Comparison of ENCODE assay signal across 18 cellular contexts in the genomic region with DNA sequence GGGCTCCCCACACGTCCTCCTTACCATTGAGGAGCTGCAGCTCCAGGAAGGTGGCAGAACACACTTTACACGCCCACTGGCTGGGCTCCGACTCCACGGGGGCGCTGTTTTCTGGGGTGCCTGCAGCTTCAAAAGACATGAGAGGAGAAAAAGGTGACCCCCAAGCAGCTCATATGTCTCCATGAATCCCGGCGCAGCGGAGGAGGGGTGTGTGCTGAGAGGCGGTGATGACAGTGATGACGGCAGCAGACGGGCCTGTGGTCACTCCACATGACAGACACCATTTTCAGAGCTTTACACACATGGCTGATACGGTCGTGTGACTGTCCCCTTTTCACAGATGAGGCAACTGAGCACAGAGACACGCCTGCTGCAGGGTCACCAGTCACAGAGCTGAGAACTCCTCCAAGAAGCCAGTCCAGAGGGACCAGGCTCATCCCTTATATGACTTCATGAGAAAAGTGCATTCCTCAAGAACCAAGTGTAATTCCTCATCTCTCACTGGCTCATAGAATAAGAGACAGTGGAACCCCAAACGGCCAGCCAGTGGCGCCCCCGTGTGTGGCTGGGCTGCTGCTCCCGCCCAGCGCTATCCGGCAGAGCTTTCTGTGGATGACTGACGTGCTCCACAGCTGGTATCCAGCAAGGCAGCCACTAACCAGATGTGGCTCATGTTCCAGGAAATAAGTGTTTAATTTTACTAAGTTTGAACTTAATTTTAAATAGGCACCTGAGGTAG. TPM values are rescaled to one million over a fixed set of nuclear protein-coding genes. Genes with fewer than 3 reads are reported as not detected.
DNase-seq lines count a peak whose midpoint lies in the region; ATAC-seq and TF ChIP-seq lines count a peak whose summit lies in the region.
"Had no signal": no experiment of that assay in that cellular context is flagged by ENCODE, and none has a peak within 500 bp of the region (broad histone marks: within the 10 kb centered on the region; RNA-seq: fewer than 3 reads in every experiment).

No MANE protein-coding gene starts in this region.

- H3K4me1 Mint-ChIP-seq in Caco-2 (ENCODE audit: low read depth, unreplicated experiment): peaks cover 6% of the 10 kb centered on the region

- no peak overlapping the region for H3K27ac Mint-ChIP-seq in Caco-2 (ENCODE audit: unreplicated experiment)

- DNase-seq in AG09309 (ENCODE audit: low read depth) (no peak), astrocyte of the spinal cord (ENCODE audit: low read depth, low spot score) (peak; percentile 6), medulla oblongata (ENCODE audit: extremely low spot score) (peak; percentile 12), Caco-2 (no peak)
- DNase-seq in stimulated activated CD4-positive, alpha-beta T cell treated with anti-CD3 and anti-CD28 coated beads, Interleukin-4, amount 100 ng/mL, for 24 hours: no peak
- DNase-seq: activated CD4-positive, alpha-beta T cell treated with anti-CD3 and anti-CD28 coated beads, Interleukin-2, amount 50 U/mL, for 4 hours; NCI-H1417 treated with DMSO at 0.1 percent for 48 hours; NCI-H510A treated with DMSO at 0.1 percent for 48 hours; stimulated activated CD4-positive, alpha-beta T cell treated with anti-CD3 and anti-CD28 coated beads, Interleukin-1b, Interleukin-23, amount 100 ng/mL, for 48 hours; T-helper 9 cell had no signal

- ATAC-seq in HG03108 (IDR thresholded peaks at IDR 0.05; ENCODE audit: unreplicated experiment) (no peak), HG03378 (IDR thresholded peaks at IDR 0.05; ENCODE audit: unreplicated experiment) (no peak)
- ATAC-seq: mucosa of descending colon, Right ventricle myocardium inferior had no signal

- intact Hi-C loops in Caco-2 (cut with micrococcal nuclease; ENCODE audit: unreplicated experiment): no loop called here

- H3K36me3 ChIP-seq in HEK293 (ENCODE audit: control insufficient read depth in 2 of 2, insufficient read depth in 1 of 2, low read length in 2 of 2): peaks cover 0 to 5% of the 10 kb centered on the region in 2 experiments; a peak in 2 of 3 replicates
- no peaks in the 10 kb centered on the region for H3K36me3 ChIP-seq in Caco-2 (ENCODE audit: control insufficient read depth, insufficient read depth, low read length)
- H3K36me3 ChIP-seq: prostate gland had no signal

- H3K9me3 Mint-ChIP-seq in Caco-2 (ENCODE audit: unreplicated experiment): no peaks in the 10 kb centered on the region

- TF ChIP-seq CTCF in AG09309 (IDR thresholded peaks at IDR 0.05; ENCODE audit: control insufficient read depth, insufficient read depth, low read depth, low read length, missing control alignments) (peak; percentile 28), HEK293 (tag by site-specific recombination; IDR thresholded peaks at IDR 0.05) (no peak), astrocyte of the spinal cord (IDR thresholded peaks at IDR 0.05; ENCODE audit: low read depth, low read length) (no peak), Caco-2 (IDR thresholded peaks at IDR 0.05; ENCODE audit: insufficient read depth in 1 of 2, low read depth in 1 of 2, low read length in 1 of 2, severe bottlenecking in 1 of 2, unreplicated experiment in 1 of 2) (no peak)

- H3K27ac ChIP-seq in HEK293 (ENCODE audit: extremely low read depth, low read depth, low read length): no peak overlapping the region
- H3K27ac ChIP-seq: BLaER1 treated with 17β-estradiol and CSF1 and Interleukin-3, amounts not matched to agents 10 nM and 100 nM; prostate gland; tibial nerve had no signal

- CTCF ChIA-PET in HEK293 (lab: Yijun Ruan, JAX) (interaction anchor here (0.9 to 2.5 kb wide), 4 partner anchors 30 to 564 kb away, joined by 3 to 13 read pairs (median 6); no protein-coding TSS in a partner anchor), Caco-2 (lab: Charles Lee) (no interaction called here)

- H3K27me3 ChIP-seq in Caco-2 (replicated peaks; ENCODE audit: control insufficient read depth, insufficient read depth, low read length): no peaks in the 10 kb centered on the region
- H3K27me3 ChIP-seq: BLaER1 treated with 17β-estradiol and CSF1 and Interleukin-3, amounts not matched to agents 10 nM and 100 nM; tibial nerve had no signal

- no peaks in the 10 kb centered on the region for H3K4me1 ChIP-seq in HEK293 (ENCODE audit: control insufficient read depth, insufficient read depth, low read length)
- H3K4me1 ChIP-seq in Caco-2: no peaks in the 10 kb centered on the region
- H3K4me1 ChIP-seq: prostate gland, tibial nerve had no signal

- no peaks in the 10 kb centered on the region for H3K36me3 Mint-ChIP-seq in Caco-2 (ENCODE audit: insufficient read depth, unreplicated experiment)

- H3K4me3 ChIP-seq in AG09309 (ENCODE audit: control insufficient read depth, low read depth, low read length) (no peak overlapping the region), HEK293 (ENCODE audit: low read depth, low read length) (no peak overlapping the region), astrocyte of the spinal cord (ENCODE audit: low read depth, low read length) (no peak overlapping the region), Caco-2 (ENCODE audit: low read depth, low read length) (no peak overlapping the region)
- H3K4me3 ChIP-seq: BLaER1 treated with 17β-estradiol and CSF1 and Interleukin-3, amounts not matched to agents 10 nM and 100 nM; mucosa of descending colon; prostate gland; tibial nerve had no signal

- in situ Hi-C loops in astrocyte of the spinal cord (cut with HindIII; ENCODE audit: low sequenced_read_pairs): no loop called here

- H3K9me3 ChIP-seq in HEK293 (ENCODE audit: control insufficient read depth, insufficient read depth, low read depth, low read length) (no peaks in the 10 kb centered on the region), Caco-2 (no peaks in the 10 kb centered on the region)
- H3K9me3 ChIP-seq: BLaER1 treated with 17β-estradiol and CSF1 and Interleukin-3, amounts not matched to agents 10 nM and 100 nM; mucosa of descending colon; prostate gland had no signal

- no peaks in the 10 kb centered on the region for H3K27me3 Mint-ChIP-seq in Caco-2 (ENCODE audit: insufficient read depth, unreplicated experiment)

- H3K4me3 Mint-ChIP-seq in Caco-2 (ENCODE audit: unreplicated experiment): no peak overlapping the region

- no TSS peak for BruUV-seq in Caco-2 (replicated peaks; lab: Mats Ljungman, UMichigan)

- POLR2A ChIA-PET in HEK293 (lab: Yijun Ruan, JAX) (no interaction called here), Caco-2 (lab: Charles Lee) (no interaction called here)

TF ChIP-seq in HEK293, 187 proteins besides CTCF, POLR2A, EP300 and RAD21:
- TF ChIP-seq ZNF354C (tag by site-specific recombination; IDR thresholded peaks at IDR 0.05; ENCODE audit: borderline replicate concordance, low read depth) (no peak), ZNF248 (tag by site-specific recombination; IDR thresholded peaks at IDR 0.05) (no peak)
- TF ChIP-seq, protein P1, sequence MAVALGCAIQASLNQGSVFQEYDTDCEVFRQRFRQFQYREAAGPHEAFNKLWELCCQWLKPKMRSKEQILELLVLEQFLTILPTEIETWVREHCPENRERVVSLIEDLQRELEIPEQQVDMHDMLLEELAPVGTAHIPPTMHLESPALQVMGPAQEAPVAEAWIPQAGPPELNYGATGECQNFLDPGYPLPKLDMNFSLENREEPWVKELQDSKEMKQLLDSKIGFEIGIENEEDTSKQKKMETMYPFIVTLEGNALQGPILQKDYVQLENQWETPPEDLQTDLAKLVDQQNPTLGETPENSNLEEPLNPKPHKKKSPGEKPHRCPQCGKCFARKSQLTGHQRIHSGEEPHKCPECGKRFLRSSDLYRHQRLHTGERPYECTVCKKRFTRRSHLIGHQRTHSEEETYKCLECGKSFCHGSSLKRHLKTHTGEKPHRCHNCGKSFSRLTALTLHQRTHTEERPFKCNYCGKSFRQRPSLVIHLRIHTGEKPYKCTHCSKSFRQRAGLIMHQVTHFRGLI (tag by site-specific recombination; IDR thresholded peaks at IDR 0.05): peak; percentile 77

RNA-seq across cellular contexts. Expression of a gene that starts 31.9 kb away (rescaled TPM):
- total RNA-seq in Caco-2 (2022): 5.6 and 8.2 TPM in 2 replicates

Comparison
In these comparisons a context has a peak if more than half of its experiments do, and no peak if none do; other contexts are left out.
1. DNase-seq: peak in astrocyte of the spinal cord (single experiment) and medulla oblongata (single experiment); none in AG09309 (single experiment), Caco-2 (0 of 2) and stimulated activated CD4-positive, alpha-beta T cell treated with anti-CD3 and anti-CD28 coated beads, Interleukin-4, amount 100 ng/mL, for 24 hours (single experiment).